ENCODE assay signal across 11 cellular contexts in genomic region chr6:42555477-42556457, GRCh38. TPM values are rescaled to one million over a fixed set of nuclear protein-coding genes. Genes with fewer than 3 reads are reported as not detected.
A peak's percentile ranks its signal among the peaks of the same experiment; 100 is the strongest.
DNase-seq lines count a peak whose midpoint lies in the region; ATAC-seq, FAIRE-seq and TF ChIP-seq lines count a peak whose summit lies in the region.
"Had no signal": no experiment of that assay in that cellular context is flagged by ENCODE, and none has a peak within 500 bp of the region (broad histone marks: within the 10 kb centered on the region; RNA-seq: fewer than 3 reads in every experiment).

No MANE protein-coding gene starts in this region.

- TF ChIP-seq CTCF in bronchial epithelial cell (IDR thresholded peaks at IDR 0.05; ENCODE audit: insufficient read depth, low read length, severe bottlenecking) = no peak

- no peak overlapping the region for H3K4me3 ChIP-seq in bronchial epithelial cell (ENCODE audit: low read depth, low read length)
- H3K4me3 ChIP-seq: lower lobe of right lung had no signal

- no peak for DNase-seq in activated CD4-positive, CD25-positive, alpha-beta regulatory T cell treated with anti-CD3 and anti-CD28 coated beads, Interleukin-2, amount 50 U/mL, for 72 hours
- peak; percentile 31 for DNase-seq in NCI-H446 treated with DMSO at 0.1 percent for 48 hours (lab: John Stamatoyannopoulos, UW)
- DNase-seq in bronchial epithelial cell (ENCODE audit: low read depth) = peak; percentile 31
- peak; percentile 51 for DNase-seq in renal cortical epithelial cell (ENCODE audit: low read depth)
- DNase-seq in NCI-H1105 treated with DMSO at 0.1 percent for 48 hours (lab: John Stamatoyannopoulos, UW) = no peak
- DNase-seq: endodermal cell; lower lobe of right lung; stimulated activated CD4-positive, alpha-beta T cell treated with anti-CD3 and anti-CD28 coated beads, Interleukin-1b, Interleukin-23, amount 100 ng/mL, for 48 hours had no signal

- no peaks in the 10 kb centered on the region for H3K36me3 ChIP-seq in bronchial epithelial cell (ENCODE audit: control insufficient read depth, insufficient read depth, low read length)
- H3K36me3 ChIP-seq: lower lobe of right lung had no signal

- no peak for FAIRE-seq in bronchial epithelial cell (lab: Jason Lieb, UNC)

- ATAC-seq in activated CD4-positive, CD25-positive, alpha-beta regulatory T cell treated with anti-CD3 and anti-CD28 coated beads, Interleukin-2, amount 50 U/mL, for 24 hours = peak; percentile 38 to 53
- ATAC-seq in HG02852 (IDR thresholded peaks at IDR 0.05; ENCODE audit: unreplicated experiment) = no peak
- no peak for ATAC-seq in HG03175 (IDR thresholded peaks at IDR 0.05; ENCODE audit: unreplicated experiment)

- H3K27me3 ChIP-seq in bronchial epithelial cell (ENCODE audit: control insufficient read depth, insufficient read depth, low read length) = no peaks in the 10 kb centered on the region

RNA-seq across cellular contexts. Expression of gene UBR2, which starts 8.1 kb away (rescaled TPM):
- total RNA-seq in bronchial epithelial cell (16.6 and 21.9 TPM in 2 replicates), renal cortical epithelial cell (21.4 and 37.9 TPM in 2 replicates)

Comparison
In these comparisons a context has a peak if more than half of its experiments do, and no peak if none do; other contexts are left out.
1. ATAC-seq: peak in activated CD4-positive, CD25-positive, alpha-beta regulatory T cell treated with anti-CD3 and anti-CD28 coated beads, Interleukin-2, amount 50 U/mL, for 24 hours (2 of 2); none in HG02852 (single experiment) and HG03175 (single experiment).
2. DNase-seq: peak in NCI-H446 treated with DMSO at 0.1 percent for 48 hours (single experiment), bronchial epithelial cell (single experiment) and renal cortical epithelial cell (single experiment); none in activated CD4-positive, CD25-positive, alpha-beta regulatory T cell treated with anti-CD3 and anti-CD28 coated beads, Interleukin-2, amount 50 U/mL, for 72 hours (single experiment) and NCI-H1105 treated with DMSO at 0.1 percent for 48 hours (single experiment).